ENCODE assay signal across 22 cellular contexts in the genomic region with DNA sequence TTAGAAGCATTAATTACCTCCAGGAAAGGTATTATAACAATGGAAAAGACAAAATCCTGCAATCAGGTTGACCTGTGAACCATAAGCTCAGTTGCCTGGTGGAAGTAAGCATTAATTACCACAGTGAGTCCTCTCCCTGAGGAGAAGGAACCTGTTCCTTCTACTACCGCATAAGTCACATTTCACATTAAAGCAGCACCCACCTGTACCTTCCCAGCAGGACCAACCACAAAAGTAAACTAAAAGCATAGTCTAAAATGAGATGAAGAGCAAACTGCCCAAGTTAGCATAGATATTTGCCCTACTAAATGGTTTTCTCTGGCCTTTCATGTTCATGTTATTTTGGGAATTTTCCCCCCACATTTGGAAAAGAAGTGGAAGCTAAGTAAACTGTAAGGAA.
"Had no signal": no experiment of that assay in that cellular context is flagged by ENCODE, and none has a peak within 500 bp of the region (broad histone marks: within the 10 kb centered on the region; RNA-seq: fewer than 3 reads in every experiment).

No MANE protein-coding gene starts in this region.

- H3K9ac ChIP-seq: parathyroid adenoma had no signal

- H3K36me3 Mint-ChIP-seq: natural killer cell treated with Interleukin-12 subunit alpha and Interleukin-12 subunit beta and Interleukin-15 and Interleukin-18, amount 100 ng/mL, for 72 hours had no signal

- H3K4me3 ChIP-seq: body of pancreas, esophagus muscularis mucosa, right lobe of liver, SJCRH30, smooth muscle cell, upper lobe of left lung had no signal

- H3K4me2 ChIP-seq: smooth muscle cell had no signal

- H3K4me3 Mint-ChIP-seq: activated naive CD4-positive, alpha-beta T cell treated with anti-CD3 and anti-CD28 coated beads for 36 hours; activated naive CD8-positive, alpha-beta T cell treated with anti-CD3 and anti-CD28 coated beads, Interleukin-2, amount 10 ng/mL, durations not matched to agents 7 days and 5 days; natural killer cell treated with Interleukin-12 subunit alpha and Interleukin-12 subunit beta and Interleukin-15 and Interleukin-18, amount 100 ng/mL, for 72 hours; stimulated activated memory B cell treated with anti-CD40 and anti-IgM and Interleukin-4, amounts not matched to agents 10 μg/mL and 1 μg/mL and 100 μg/mL, for 72 hours; T-helper 1 cell treated with Interleukin-12 subunit alpha and Interleukin-12 subunit beta and Interleukin-4 antibody, amounts not matched to agents 30 μg/mL and 1 μg/mL, for 36 hours had no signal

- H3K27ac Mint-ChIP-seq: activated naive CD4-positive, alpha-beta T cell treated with anti-CD3 and anti-CD28 coated beads for 36 hours; activated naive CD8-positive, alpha-beta T cell treated with anti-CD3 and anti-CD28 coated beads, Interleukin-2, amount 10 ng/mL, durations not matched to agents 7 days and 5 days; stimulated activated memory B cell treated with anti-CD40 and anti-IgM and Interleukin-4, amounts not matched to agents 10 μg/mL and 1 μg/mL and 100 μg/mL, for 72 hours; T-helper 1 cell treated with Interleukin-12 subunit alpha and Interleukin-12 subunit beta and Interleukin-4 antibody, amounts not matched to agents 30 μg/mL and 1 μg/mL, for 36 hours had no signal

- H2AFZ ChIP-seq: parathyroid adenoma had no signal

- ATAC-seq: body of pancreas; natural killer cell treated with Interleukin-12 subunit alpha and Interleukin-12 subunit beta and Interleukin-15 and Interleukin-18, amount 100 ng/mL, for 72 hours; right lobe of liver; stimulated activated memory B cell treated with anti-CD40 and anti-IgM and Interleukin-4, amounts not matched to agents 10 μg/mL and 1 μg/mL and 100 μg/mL, for 72 hours had no signal

- DNase-seq: activated CD4-positive, alpha-beta T cell treated with anti-CD3 and anti-CD28 coated beads for 4 hours; activated CD4-positive, alpha-beta T cell treated with anti-CD3 and anti-CD28 coated beads, Interleukin-2, amount 50 U/mL, for 48 hours; activated CD4-positive, CD25-positive, alpha-beta regulatory T cell; activated CD8-positive, alpha-beta memory T cell treated with anti-CD3 and anti-CD28 coated beads, Interleukin-2, amount 50 U/mL, for 48 hours; activated effector memory CD4-positive, alpha-beta T cell treated with Interleukin-2 at 50 U/mL for 16 hours; activated naive CD4-positive, alpha-beta T cell treated with anti-CD3 and anti-CD28 coated beads for 36 hours; activated naive CD8-positive, alpha-beta T cell treated with anti-CD3 and anti-CD28 coated beads, Interleukin-2, amount 10 ng/mL, durations not matched to agents 7 days and 5 days; activated T-cell treated with anti-CD3 and anti-CD28 coated beads, Interleukin-2, amount 50 U/mL, for 48 hours; amygdala; body of pancreas; islet precursor cell; right lobe of liver; stimulated activated CD4-positive, alpha-beta T cell treated with anti-CD3 and anti-CD28 coated beads, Interleukin-15, amount 100 ng/mL, for 24 hours; T1000; upper lobe of left lung had no signal

- H3K27me3 Mint-ChIP-seq: activated naive CD8-positive, alpha-beta T cell treated with anti-CD3 and anti-CD28 coated beads, Interleukin-2, amount 10 ng/mL, durations not matched to agents 7 days and 5 days; natural killer cell treated with Interleukin-12 subunit alpha and Interleukin-12 subunit beta and Interleukin-15 and Interleukin-18, amount 100 ng/mL, for 72 hours; stimulated activated memory B cell treated with anti-CD40 and anti-IgM and Interleukin-4, amounts not matched to agents 10 μg/mL and 1 μg/mL and 100 μg/mL, for 72 hours had no signal

- H3K27me3 ChIP-seq: body of pancreas, esophagus muscularis mucosa, right lobe of liver, SJCRH30, upper lobe of left lung had no signal

- H3K36me3 ChIP-seq: esophagus muscularis mucosa, right lobe of liver, SJCRH30, upper lobe of left lung had no signal

- H3K27ac ChIP-seq: parathyroid adenoma, right lobe of liver, SJCRH30, upper lobe of left lung had no signal

- H3K79me2 ChIP-seq: parathyroid adenoma had no signal

- H3K9me3 Mint-ChIP-seq: activated naive CD4-positive, alpha-beta T cell treated with anti-CD3 and anti-CD28 coated beads for 36 hours; activated naive CD8-positive, alpha-beta T cell treated with anti-CD3 and anti-CD28 coated beads, Interleukin-2, amount 10 ng/mL, durations not matched to agents 7 days and 5 days; natural killer cell treated with Interleukin-12 subunit alpha and Interleukin-12 subunit beta and Interleukin-15 and Interleukin-18, amount 100 ng/mL, for 72 hours; stimulated activated memory B cell treated with anti-CD40 and anti-IgM and Interleukin-4, amounts not matched to agents 10 μg/mL and 1 μg/mL and 100 μg/mL, for 72 hours; T-helper 1 cell treated with Interleukin-12 subunit alpha and Interleukin-12 subunit beta and Interleukin-4 antibody, amounts not matched to agents 30 μg/mL and 1 μg/mL, for 36 hours had no signal

- H3K4me1 Mint-ChIP-seq: activated naive CD8-positive, alpha-beta T cell treated with anti-CD3 and anti-CD28 coated beads, Interleukin-2, amount 10 ng/mL, durations not matched to agents 7 days and 5 days had no signal

- H3K9me3 ChIP-seq: body of pancreas, esophagus muscularis mucosa, right lobe of liver, SJCRH30, upper lobe of left lung had no signal
